Comparison of ENCODE assay signal across 8 cellular contexts in the genomic region with DNA sequence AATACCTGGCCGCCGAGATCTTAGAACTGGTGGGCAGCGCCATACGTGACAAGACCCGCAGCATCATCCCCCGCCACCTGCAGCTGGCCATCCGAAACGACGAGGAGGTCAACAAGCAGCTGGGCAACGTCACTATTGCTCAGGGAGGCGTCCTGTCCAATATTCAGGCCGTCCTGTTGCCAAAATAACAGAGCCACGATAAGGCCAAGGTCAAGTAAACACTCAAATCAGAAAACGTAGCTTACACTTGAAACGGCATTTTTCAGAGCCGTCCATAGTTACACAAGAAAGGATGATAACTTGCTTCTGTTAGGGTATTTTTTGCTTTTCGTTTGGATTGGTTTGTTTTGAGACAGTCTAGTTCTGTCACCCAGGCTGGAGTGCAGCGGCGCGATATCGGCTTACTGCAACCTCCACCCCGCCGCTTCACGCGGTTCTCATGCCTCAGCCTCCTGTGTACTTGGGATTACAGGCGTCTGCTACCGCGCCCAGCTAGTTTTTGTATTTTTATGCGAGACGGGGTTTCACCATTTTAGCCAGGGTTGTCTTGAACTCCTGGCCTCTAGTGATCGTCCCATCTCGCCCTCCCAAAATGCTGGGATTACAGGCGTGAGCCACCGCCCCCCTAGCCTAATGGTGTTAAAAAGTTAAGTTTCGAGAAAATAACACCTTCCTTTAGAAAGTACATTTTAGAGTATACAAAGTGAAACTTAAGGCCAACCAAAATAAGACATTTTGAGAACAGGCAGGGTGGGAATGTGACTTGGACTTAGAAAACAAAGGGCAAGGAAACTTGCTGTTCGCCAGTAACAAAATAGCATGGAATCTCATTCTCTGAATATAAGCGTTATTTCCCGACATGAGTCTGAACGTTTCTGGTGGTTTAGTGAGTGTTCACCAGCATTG. TPM values are rescaled to one million over a fixed set of nuclear protein-coding genes. Genes with fewer than 3 reads are reported as not detected.
A peak's percentile ranks its signal among the peaks of the same experiment; 100 is the strongest.
DNase-seq lines count a peak whose midpoint lies in the region; ATAC-seq and TF ChIP-seq lines count a peak whose summit lies in the region.

No MANE protein-coding gene starts in this region.

- POLR2A ChIA-PET in CD8-positive, alpha-beta T cell (lab: Charles Lee) = interaction anchor here (0.6 to 9.4 kb wide), 46 partner anchors 10 to 1849 kb away, joined by 3 to 506 read pairs (median 8); partner anchors contain the start of genes HFE, TRIM38 and ZNF184

- TF ChIP-seq CTCF in CD8-positive, alpha-beta T cell (IDR thresholded peaks at IDR 0.05) = no peak

- CTCF ChIA-PET in CD8-positive, alpha-beta T cell (lab: Charles Lee) = interaction anchor here (0.7 to 4.6 kb wide), 19 partner anchors 8 to 155 kb away, joined by 3 to 51 read pairs (median 5); partner anchors contain the start of gene HFE

- peaks cover 7% of the 10 kb centered on the region for H3K4me1 ChIP-seq in CD8-positive, alpha-beta T cell (ENCODE audit: insufficient read depth, low read length)

- DNase-seq in CD8-positive, alpha-beta T cell = peak in 5 of 7 experiments; percentile 15 to 70 (median 47)
- DNase-seq in MV-4-11 (lab: John Stamatoyannopoulos, UW) (peak; percentile 56), SW 1271 (lab: John Stamatoyannopoulos, UW) (no peak), GM19240 (ENCODE audit: insufficient read length, low spot score) (no peak)
- peak in 1 of 2 donors; percentile 53 for DNase-seq in activated naive CD4-positive, alpha-beta T cell treated with anti-CD3 and anti-CD28 coated beads, Interleukin-2, amount 50 U/mL, for 72 hours (ENCODE audit: low spot score in 2 of 2)
- DNase-seq in stimulated activated CD4-positive, alpha-beta T cell treated with anti-CD3 and anti-CD28 coated beads, Interleukin-15, amount 100 ng/mL, for 24 hours = peak; percentile 62

- H3K27ac ChIP-seq in CD8-positive, alpha-beta T cell (ENCODE audit: low read depth, low read length) = peak overlapping the region; percentile 73

- no peaks in the 10 kb centered on the region for H3K9me3 Mint-ChIP-seq in CD8-positive, alpha-beta T cell
- no peaks in the 10 kb centered on the region for H3K9me3 Mint-ChIP-seq in activated naive CD4-positive, alpha-beta T cell treated with anti-CD3 and anti-CD28 coated beads, Interleukin-2, amount 50 U/mL, for 72 hours

- no peaks in the 10 kb centered on the region for H3K27me3 ChIP-seq in CD8-positive, alpha-beta T cell (ENCODE audit: insufficient read depth, low read length)

- intact Hi-C loops in CD8-positive, alpha-beta T cell (cut with DNase I, micrococcal nuclease) = loop anchor here (1.0 to 10.0 kb wide), 7 partner anchors 11 to 1848 kb away; partner anchors contain the start of gene HMGN4 (in 1 of the 2)

- H3K36me3 Mint-ChIP-seq in CD8-positive, alpha-beta T cell = peaks cover 3% of the 10 kb centered on the region
- peaks cover 4 to 8% of the 10 kb centered on the region in 2 donors for H3K36me3 Mint-ChIP-seq in activated naive CD4-positive, alpha-beta T cell treated with anti-CD3 and anti-CD28 coated beads, Interleukin-2, amount 50 U/mL, for 72 hours

- peak; percentile 19 for ATAC-seq in CD8-positive, alpha-beta T cell
- ATAC-seq in GM21529 (IDR thresholded peaks at IDR 0.05; ENCODE audit: unreplicated experiment) = peak; percentile 30
- ATAC-seq in activated naive CD4-positive, alpha-beta T cell treated with anti-CD3 and anti-CD28 coated beads, Interleukin-2, amount 50 U/mL, for 72 hours = peak in 1 of 2 donors; percentile 19

- no peaks in the 10 kb centered on the region for H3K36me3 ChIP-seq in CD8-positive, alpha-beta T cell (ENCODE audit: insufficient read depth, low read length)

- no peaks in the 10 kb centered on the region for H3K9me3 ChIP-seq in CD8-positive, alpha-beta T cell (ENCODE audit: low read length)

- peak overlapping the region; percentile 76 for H3K4me3 ChIP-seq in CD8-positive, alpha-beta T cell (ENCODE audit: low read depth, low read length)
- H3K4me3 ChIP-seq in iPS-11a (ENCODE audit: low read depth, low read length) = peak overlapping the region; percentile 9

- H3K27me3 Mint-ChIP-seq in CD8-positive, alpha-beta T cell (ENCODE audit: low read depth) = no peaks in the 10 kb centered on the region

- H3K4me3 Mint-ChIP-seq in CD8-positive, alpha-beta T cell = peak overlapping the region; percentile 89

- peak overlapping the region; percentile 98 for H3K27ac Mint-ChIP-seq in CD8-positive, alpha-beta T cell
- H3K27ac Mint-ChIP-seq in activated naive CD4-positive, alpha-beta T cell treated with anti-CD3 and anti-CD28 coated beads, Interleukin-2, amount 50 U/mL, for 72 hours = peak overlapping the region; percentile 97 to 100

- H3K4me1 Mint-ChIP-seq in CD8-positive, alpha-beta T cell (ENCODE audit: low read depth) = peaks cover 14% of the 10 kb centered on the region

RNA-seq across cellular contexts. Expression of gene HFE, which starts 42.8 kb away (rescaled TPM):
- under 1 TPM; 0.30 to 0.44 TPM for total RNA-seq in CD8-positive, alpha-beta T cell
- 1 to 10 TPM in 1 of 2 donors, under 1 TPM in 1; 0.23 to 2.1 TPM for total RNA-seq in activated naive CD4-positive, alpha-beta T cell treated with anti-CD3 and anti-CD28 coated beads, Interleukin-2, amount 50 U/mL, for 72 hours

Comparison
In these comparisons a context has a peak if more than half of its experiments do, and no peak if none do; other contexts are left out.
1. DNase-seq: peak in CD8-positive, alpha-beta T cell (5 of 7), MV-4-11 (single experiment) and stimulated activated CD4-positive, alpha-beta T cell treated with anti-CD3 and anti-CD28 coated beads, Interleukin-15, amount 100 ng/mL, for 24 hours (single experiment); none in SW 1271 (0 of 2) and GM19240 (single experiment).